In genomic region chr12:103814436-103814835, GRCh38 we compare ENCODE assay signal across 18 cellular contexts. TPM values are rescaled to one million over a fixed set of nuclear protein-coding genes. Genes with fewer than 3 reads are reported as not detected.
DNase-seq lines count a peak whose midpoint lies in the region; TF ChIP-seq lines count a peak whose summit lies in the region.
"Had no signal": no experiment of that assay in that cellular context is flagged by ENCODE, and none has a peak within 500 bp of the region (broad histone marks: within the 10 kb centered on the region; RNA-seq: fewer than 3 reads in every experiment).

No MANE protein-coding gene starts in this region.

- intact Hi-C loops in MCF 10A (cut with micrococcal nuclease) (no loop called here), breast epithelium (cut with DNase I; ENCODE audit: low total_unique reads) (no loop called here)
- intact Hi-C loops in activated T-helper 2 cell treated with anti-CD3 and anti-CD28 coated beads, Interferon-gamma antibody, Interleukin-2, Interleukin-4, amounts not matched to agents 10 μg/mL and 5 μg/mL and 100 μg/mL, durations not matched to agents 14 hours and 24 hours and 36 hours (cut with micrococcal nuclease): no loop called here

- no peaks in the 10 kb centered on the region for H3K9me3 ChIP-seq in breast epithelium
- no peaks in the 10 kb centered on the region for H3K9me3 ChIP-seq in SK-N-MC (ENCODE audit: low read depth, low read length)

- no peaks in the 10 kb centered on the region for H3K27me3 ChIP-seq in breast epithelium

- peaks cover 20% of the 10 kb centered on the region for H3K36me3 Mint-ChIP-seq in MCF 10A (ENCODE audit: insufficient read depth, unreplicated experiment)
- H3K36me3 Mint-ChIP-seq in type B pancreatic cell: peaks cover 21% of the 10 kb centered on the region
- H3K36me3 Mint-ChIP-seq in activated T-helper 2 cell treated with anti-CD3 and anti-CD28 coated beads, Interferon-gamma antibody, Interleukin-2, Interleukin-4, amounts not matched to agents 10 μg/mL and 5 μg/mL and 100 μg/mL, durations not matched to agents 14 hours and 24 hours and 36 hours (ENCODE audit: low read depth): no peaks in the 10 kb centered on the region

- no peak for TF ChIP-seq POLR2A in breast epithelium (IDR thresholded peaks at IDR 0.05)

- H3K27ac ChIP-seq in breast epithelium (no peak overlapping the region), SK-N-MC (0 out of 2 replicates have a peak overlapping the region, but pooled peaks have one; percentile 15)

- H3K9me3 Mint-ChIP-seq in MCF 10A (ENCODE audit: unreplicated experiment) (no peaks in the 10 kb centered on the region), type B pancreatic cell (no peaks in the 10 kb centered on the region)
- no peaks in the 10 kb centered on the region for H3K9me3 Mint-ChIP-seq in activated T-helper 2 cell treated with anti-CD3 and anti-CD28 coated beads, Interferon-gamma antibody, Interleukin-2, Interleukin-4, amounts not matched to agents 10 μg/mL and 5 μg/mL and 100 μg/mL, durations not matched to agents 14 hours and 24 hours and 36 hours
- H3K9me3 Mint-ChIP-seq: CD4-positive, CD25-positive, alpha-beta regulatory T cell had no signal

- POLR2A ChIA-PET in MCF 10A (lab: Yijun Ruan, JAX): no interaction called here

- H3K4me1 ChIP-seq in breast epithelium: no peaks in the 10 kb centered on the region

- H3K4me1 Mint-ChIP-seq in MCF 10A (ENCODE audit: insufficient read depth, unreplicated experiment): no peaks in the 10 kb centered on the region
- peaks cover 18% of the 10 kb centered on the region for H3K4me1 Mint-ChIP-seq in type B pancreatic cell (ENCODE audit: unreplicated experiment)
- H3K4me1 Mint-ChIP-seq in activated T-helper 2 cell treated with anti-CD3 and anti-CD28 coated beads, Interferon-gamma antibody, Interleukin-2, Interleukin-4, amounts not matched to agents 10 μg/mL and 5 μg/mL and 100 μg/mL, durations not matched to agents 14 hours and 24 hours and 36 hours (ENCODE audit: low read depth): peaks cover 3% of the 10 kb centered on the region
- H3K4me1 Mint-ChIP-seq: IgD-negative memory B cell had no signal

- H3K4me3 Mint-ChIP-seq in MCF 10A (ENCODE audit: unreplicated experiment) (no peak overlapping the region), type B pancreatic cell (no peak overlapping the region)
- H3K4me3 Mint-ChIP-seq in activated T-helper 2 cell treated with anti-CD3 and anti-CD28 coated beads, Interferon-gamma antibody, Interleukin-2, Interleukin-4, amounts not matched to agents 10 μg/mL and 5 μg/mL and 100 μg/mL, durations not matched to agents 14 hours and 24 hours and 36 hours (ENCODE audit: low read depth): no peak overlapping the region
- H3K4me3 Mint-ChIP-seq: CD4-positive, CD25-positive, alpha-beta regulatory T cell; IgD-negative memory B cell had no signal

- H3K27ac Mint-ChIP-seq in MCF 10A (ENCODE audit: low read depth, unreplicated experiment): peak overlapping the region; percentile 73
- peak overlapping the region; percentile 33 for H3K27ac Mint-ChIP-seq in type B pancreatic cell
- H3K27ac Mint-ChIP-seq in activated T-helper 2 cell treated with anti-CD3 and anti-CD28 coated beads, Interferon-gamma antibody, Interleukin-2, Interleukin-4, amounts not matched to agents 10 μg/mL and 5 μg/mL and 100 μg/mL, durations not matched to agents 14 hours and 24 hours and 36 hours: no peak overlapping the region
- H3K27ac Mint-ChIP-seq: IgD-negative memory B cell had no signal

- H3K27me3 Mint-ChIP-seq in MCF 10A (ENCODE audit: insufficient read depth, unreplicated experiment): no peaks in the 10 kb centered on the region
- no peaks in the 10 kb centered on the region for H3K27me3 Mint-ChIP-seq in type B pancreatic cell
- H3K27me3 Mint-ChIP-seq in activated T-helper 2 cell treated with anti-CD3 and anti-CD28 coated beads, Interferon-gamma antibody, Interleukin-2, Interleukin-4, amounts not matched to agents 10 μg/mL and 5 μg/mL and 100 μg/mL, durations not matched to agents 14 hours and 24 hours and 36 hours (ENCODE audit: low read depth): no peaks in the 10 kb centered on the region
- H3K27me3 Mint-ChIP-seq: CD4-positive, CD25-positive, alpha-beta regulatory T cell; IgD-negative memory B cell had no signal

- CTCF ChIA-PET in MCF 10A (lab: Yijun Ruan, JAX): no interaction called here

- H3K36me3 ChIP-seq in breast epithelium (no peaks in the 10 kb centered on the region), SK-N-MC (ENCODE audit: insufficient read depth, low read length) (peaks cover 13% of the 10 kb centered on the region)

- DNase-seq in MCF 10A (ENCODE audit: unreplicated experiment) (no peak), breast epithelium (ENCODE audit: low spot score in 2 of 2) (no peak), SK-N-MC (ENCODE audit: low read depth, low spot score) (no peak), glomerular visceral epithelial cell (ENCODE audit: extremely low spot score) (peak; percentile 38), type B pancreatic cell (ENCODE audit: extremely low spot score, unreplicated experiment) (no peak), NCI-H748 treated with DMSO at 0.1 percent for 48 hours (lab: John Stamatoyannopoulos, UW) (no peak), Kasumi-1 (lab: John Stamatoyannopoulos, UW) (no peak)
- no peak for DNase-seq in activated T-helper 2 cell treated with anti-CD3 and anti-CD28 coated beads, Interferon-gamma antibody, Interleukin-2, Interleukin-4, amounts not matched to agents 10 μg/mL and 5 μg/mL and 100 μg/mL, durations not matched to agents 14 hours and 24 hours and 36 hours (ENCODE audit: low spot score)
- DNase-seq: Calu3; CD4-positive, CD25-positive, alpha-beta regulatory T cell; GDM1; NCI-H1092 treated with DMSO at 0.1 percent for 48 hours; NCI-H1930; NCI-H345; NCI-H526 treated with DMSO at 0.1 percent for 48 hours; Right ventricle myocardium superior; T-helper 2 cell had no signal

- no TSS peak for BruUV-seq in MCF 10A (replicated peaks; lab: Mats Ljungman, UMichigan)

- no peak overlapping the region for H3K9ac ChIP-seq in SK-N-MC (ENCODE audit: insufficient read length)

- TF ChIP-seq CTCF in MCF 10A (IDR thresholded peaks at IDR 0.05; ENCODE audit: unreplicated experiment) (no peak), breast epithelium (IDR thresholded peaks at IDR 0.05) (no peak), type B pancreatic cell (conservative IDR thresholded peaks at IDR 0.05) (no peak)

- H3K4me3 ChIP-seq in breast epithelium (no peak overlapping the region), SK-N-MC (no peak overlapping the region)

RNA-seq across cellular contexts. Expression of gene NT5DC3, which starts 26.6 kb away (rescaled TPM):
- total RNA-seq in MCF 10A (2022): 15.1 and 18.3 TPM in 2 replicates
- total RNA-seq in breast epithelium: 10 to 100 TPM in 2 of 3 donors, 1 to 10 TPM in 1; 3.8 to 19.9 (median 12.5) TPM
- 10.9 and 16.3 TPM in 2 replicates for total RNA-seq in type B pancreatic cell (ENCODE audit: low replicate concordance)
- 10.9 and 12.0 TPM in 2 replicates for total RNA-seq in activated T-helper 2 cell treated with anti-CD3 and anti-CD28 coated beads, Interferon-gamma antibody, Interleukin-2, Interleukin-4, amounts not matched to agents 10 μg/mL and 5 μg/mL and 100 μg/mL, durations not matched to agents 14 hours and 24 hours and 36 hours
